1 cellular context compared by ENCODE assay signal in genomic region chr5:142769793-142770649, GRCh38.
TF ChIP-seq lines count a peak whose summit lies in the region.

A gene with protein sequence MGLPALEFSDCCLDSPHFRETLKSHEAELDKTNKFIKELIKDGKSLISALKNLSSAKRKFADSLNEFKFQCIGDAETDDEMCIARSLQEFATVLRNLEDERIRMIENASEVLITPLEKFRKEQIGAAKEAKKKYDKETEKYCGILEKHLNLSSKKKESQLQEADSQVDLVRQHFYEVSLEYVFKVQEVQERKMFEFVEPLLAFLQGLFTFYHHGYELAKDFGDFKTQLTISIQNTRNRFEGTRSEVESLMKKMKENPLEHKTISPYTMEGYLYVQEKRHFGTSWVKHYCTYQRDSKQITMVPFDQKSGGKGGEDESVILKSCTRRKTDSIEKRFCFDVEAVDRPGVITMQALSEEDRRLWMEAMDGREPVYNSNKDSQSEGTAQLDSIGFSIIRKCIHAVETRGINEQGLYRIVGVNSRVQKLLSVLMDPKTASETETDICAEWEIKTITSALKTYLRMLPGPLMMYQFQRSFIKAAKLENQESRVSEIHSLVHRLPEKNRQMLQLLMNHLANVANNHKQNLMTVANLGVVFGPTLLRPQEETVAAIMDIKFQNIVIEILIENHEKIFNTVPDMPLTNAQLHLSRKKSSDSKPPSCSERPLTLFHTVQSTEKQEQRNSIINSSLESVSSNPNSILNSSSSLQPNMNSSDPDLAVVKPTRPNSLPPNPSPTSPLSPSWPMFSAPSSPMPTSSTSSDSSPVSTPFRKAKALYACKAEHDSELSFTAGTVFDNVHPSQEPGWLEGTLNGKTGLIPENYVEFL (plus strand): TSS chr5:142770377. CDS start chr5:142770762, 385 bp downstream.

TF ChIP-seq in HepG2, 621 proteins besides CTCF, POLR2A, EP300 and RAD21 (continued from another document and continues in another):
- TF ChIP-seq PRDM4 (CRISPR knock-in tag; IDR thresholded peaks at IDR 0.05; ENCODE audit: borderline replicate concordance) (no peak), ZNF740 (CRISPR knock-in tag; IDR thresholded peaks at IDR 0.05) (no peak), ELF3 (CRISPR knock-in tag; IDR thresholded peaks at IDR 0.05) (peak; percentile 29; the same call in 1 of the 2 replicates), RARA (CRISPR knock-in tag; IDR thresholded peaks at IDR 0.05) (0 out of 2 replicates have a peak, but pooled peaks have one; percentile 6), TRIM24 (CRISPR knock-in tag; IDR thresholded peaks at IDR 0.05) (no peak), ZNF501 (CRISPR knock-in tag; IDR thresholded peaks at IDR 0.05) (peak; percentile 74; the same call in 1 of the 2 replicates), TOPORS (CRISPR knock-in tag; IDR thresholded peaks at IDR 0.05) (no peak; the same call in none of the 2 replicates), DBP (CRISPR knock-in tag; IDR thresholded peaks at IDR 0.05; ENCODE audit: not compliant biosample characterization) (no peak), ZNF674 (CRISPR knock-in tag; IDR thresholded peaks at IDR 0.05; ENCODE audit: low read depth) (no peak), BORCS8-MEF2B (CRISPR knock-in tag; IDR thresholded peaks at IDR 0.05) (0 out of 2 replicates have a peak, but pooled peaks have one; percentile 62), ELK4 (CRISPR knock-in tag; IDR thresholded peaks at IDR 0.05; ENCODE audit: borderline replicate concordance) (no peak), ZNF263 (CRISPR knock-in tag; IDR thresholded peaks at IDR 0.05) (no peak), KAT7 (CRISPR knock-in tag; IDR thresholded peaks at IDR 0.05; ENCODE audit: borderline replicate concordance) (0 out of 2 replicates have a peak, but pooled peaks have one; percentile 80), ZKSCAN5 (CRISPR knock-in tag; IDR thresholded peaks at IDR 0.05) (no peak), MBNL3 (CRISPR knock-in tag; conservative IDR thresholded peaks at IDR 0.05) (no peak), ZNF512 (CRISPR knock-in tag; IDR thresholded peaks at IDR 0.05) (no peak), ZMAT5 (CRISPR knock-in tag; IDR thresholded peaks at IDR 0.05; ENCODE audit: borderline replicate concordance, low read depth) (no peak), TCF7 (IDR thresholded peaks at IDR 0.05; ENCODE audit: low read depth) (no peak), ZNF569 (CRISPR knock-in tag; IDR thresholded peaks at IDR 0.05; ENCODE audit: borderline replicate concordance) (no peak), ZNF280D (CRISPR knock-in tag; IDR thresholded peaks at IDR 0.05) (no peak; the same call in 1 of the 2 replicates), GLMP (CRISPR knock-in tag; IDR thresholded peaks at IDR 0.05; ENCODE audit: borderline replicate concordance) (no peak), ZNF414 (CRISPR knock-in tag; IDR thresholded peaks at IDR 0.05) (no peak), ZNF678 (CRISPR knock-in tag; IDR thresholded peaks at IDR 0.05) (no peak), ZNF83 (CRISPR knock-in tag; IDR thresholded peaks at IDR 0.05; ENCODE audit: borderline replicate concordance) (no peak), ZBTB1 (CRISPR knock-in tag; IDR thresholded peaks at IDR 0.05; ENCODE audit: borderline replicate concordance) (no peak), NR2F6 (IDR thresholded peaks at IDR 0.05) (no peak), NR2F6 (CRISPR knock-in tag; IDR thresholded peaks at IDR 0.05) (peak; percentile 35; the same call in 1 of the 2 replicates), XBP1 (CRISPR knock-in tag; IDR thresholded peaks at IDR 0.05) (no peak), ETS1 (CRISPR knock-in tag; IDR thresholded peaks at IDR 0.05) (no peak), RCOR2 (CRISPR knock-in tag; IDR thresholded peaks at IDR 0.05) (no peak), TCF7L2 (IDR thresholded peaks at IDR 0.05; ENCODE audit: low read depth, low read length) (no peak), YY1 (IDR thresholded peaks at IDR 0.05; ENCODE audit: insufficient read depth, insufficient replicate concordance, low read depth, low read length) (peak; percentile 63), TEAD2 (CRISPR knock-in tag; IDR thresholded peaks at IDR 0.05) (no peak), SRF (IDR thresholded peaks at IDR 0.05; ENCODE audit: low read depth, low read length) (no peak), ZNF574 (CRISPR knock-in tag; IDR thresholded peaks at IDR 0.05) (peak; percentile 74), ZNF629 (CRISPR knock-in tag; conservative IDR thresholded peaks at IDR 0.05) (peak; percentile 20; the same call in 1 of the 2 replicates)
- TF ChIP-seq, protein P1, sequence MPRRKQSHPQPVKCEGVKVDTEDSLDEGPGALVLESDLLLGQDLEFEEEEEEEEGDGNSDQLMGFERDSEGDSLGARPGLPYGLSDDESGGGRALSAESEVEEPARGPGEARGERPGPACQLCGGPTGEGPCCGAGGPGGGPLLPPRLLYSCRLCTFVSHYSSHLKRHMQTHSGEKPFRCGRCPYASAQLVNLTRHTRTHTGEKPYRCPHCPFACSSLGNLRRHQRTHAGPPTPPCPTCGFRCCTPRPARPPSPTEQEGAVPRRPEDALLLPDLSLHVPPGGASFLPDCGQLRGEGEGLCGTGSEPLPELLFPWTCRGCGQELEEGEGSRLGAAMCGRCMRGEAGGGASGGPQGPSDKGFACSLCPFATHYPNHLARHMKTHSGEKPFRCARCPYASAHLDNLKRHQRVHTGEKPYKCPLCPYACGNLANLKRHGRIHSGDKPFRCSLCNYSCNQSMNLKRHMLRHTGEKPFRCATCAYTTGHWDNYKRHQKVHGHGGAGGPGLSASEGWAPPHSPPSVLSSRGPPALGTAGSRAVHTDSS (CRISPR knock-in tag; conservative IDR thresholded peaks at IDR 0.05): no peak
- TF ChIP-seq, protein P2, sequence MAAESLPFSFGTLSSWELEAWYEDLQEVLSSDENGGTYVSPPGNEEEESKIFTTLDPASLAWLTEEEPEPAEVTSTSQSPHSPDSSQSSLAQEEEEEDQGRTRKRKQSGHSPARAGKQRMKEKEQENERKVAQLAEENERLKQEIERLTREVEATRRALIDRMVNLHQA (CRISPR knock-in tag; IDR thresholded peaks at IDR 0.05): no peak
